Comparison of ENCODE assay signal across 18 cellular contexts in the genomic region with DNA sequence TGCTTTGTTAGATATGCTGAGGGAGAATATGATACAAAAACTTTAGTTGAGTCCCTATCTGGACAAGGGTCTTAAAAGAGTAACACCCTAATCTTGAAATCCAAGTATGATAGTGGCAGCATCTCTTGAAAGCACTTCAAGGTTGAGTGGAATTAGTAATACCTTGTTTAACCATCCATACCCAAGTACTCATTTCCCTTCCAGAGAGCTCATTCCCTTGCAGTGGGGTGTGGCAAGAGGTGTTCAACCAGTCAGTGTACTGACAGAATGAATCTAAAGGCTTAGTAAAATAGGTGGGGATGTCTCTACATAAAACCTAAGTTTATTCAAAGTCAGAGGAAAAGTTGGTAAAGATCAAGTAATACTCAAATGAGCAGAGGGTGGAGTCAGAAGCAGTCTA. TPM values are rescaled to one million over a fixed set of nuclear protein-coding genes. Genes with fewer than 3 reads are reported as not detected.
"Had no signal": no experiment of that assay in that cellular context is flagged by ENCODE, and none has a peak within 500 bp of the region (broad histone marks: within the 10 kb centered on the region; RNA-seq: fewer than 3 reads in every experiment).

No MANE protein-coding gene starts in this region.

- H3K36me3 ChIP-seq: pancreas, tibial nerve had no signal

- H3K27me3 ChIP-seq: pancreas, tibial nerve had no signal

- DNase-seq: activated CD4-positive, alpha-beta memory T cell treated with anti-CD3 and anti-CD28 coated beads for 36 hours; activated CD4-positive, alpha-beta T cell treated with anti-CD3 and anti-CD28 coated beads for 48 hours; activated naive CD4-positive, alpha-beta T cell treated with anti-CD3 and anti-CD28 coated beads, Interleukin-2, amount 10 ng/mL, durations not matched to agents 7 days and 5 days; activated T-cell treated with anti-CD3 and anti-CD28 coated beads, Interleukin-2, amount 50 U/mL, for 48 hours; amygdala; cerebellar nuclear complex; endodermal cell; foreskin keratinocyte; immature natural killer cell; pancreas; psoas muscle; right cardiac atrium; stimulated activated CD4-positive, alpha-beta T cell treated with anti-CD3 and anti-CD28 coated beads, Interleukin-12 subunit alpha, Interleukin-12 subunit beta, amount 100 ng/mL, for 4 hours; T-cell had no signal

- H3K27ac ChIP-seq: coronary artery, epithelial cell of prostate, foreskin keratinocyte, pancreas, psoas muscle, tibial nerve had no signal

- H3K9me3 ChIP-seq: pancreas, psoas muscle, tibial nerve had no signal

- H3K4me3 ChIP-seq: coronary artery, pancreas, psoas muscle, tibial nerve had no signal

- H3K4me1 ChIP-seq: foreskin keratinocyte, pancreas, psoas muscle had no signal

RNA-seq across cellular contexts. Expression of a gene that starts 47.8 kb away (rescaled TPM):
- total RNA-seq: myocyte, psoas muscle, right cardiac atrium had no signal
- polyA plus RNA-seq: foreskin keratinocyte, immature natural killer cell, right cardiac atrium had no signal
